10 cellular contexts compared by ENCODE assay signal in genomic region chr5:126044111-126044668, GRCh38.
DNase-seq lines count a peak whose midpoint lies in the region; ATAC-seq, FAIRE-seq and TF ChIP-seq lines count a peak whose summit lies in the region.
"Had no signal": no experiment of that assay in that cellular context is flagged by ENCODE, and none has a peak within 500 bp of the region (broad histone marks: within the 10 kb centered on the region; RNA-seq: fewer than 3 reads in every experiment).

No MANE protein-coding gene starts in this region.

- H3K36me3 ChIP-seq in BLaER1, result no peaks in the 10 kb centered on the region
- H3K36me3 ChIP-seq: ovary had no signal

- 0 out of 2 replicates have a peak overlapping the region, but pooled peaks have one; percentile 18 for H3K4me2 ChIP-seq in BLaER1

- peaks cover 37% of the 10 kb centered on the region for H3K4me1 Mint-ChIP-seq in WTC11
- H3K4me1 Mint-ChIP-seq: activated T-helper 17 cell treated with anti-CD3 and anti-CD28 coated beads, Interleukin-2, amount 50 U/mL, for 72 hours had no signal

- ATAC-seq in WTC11 (peak; percentile 38; the same call in 1 of the 2 replicates), GM19455 (IDR thresholded peaks at IDR 0.05; ENCODE audit: unreplicated experiment) (no peak), HG02973 (IDR thresholded peaks at IDR 0.05; ENCODE audit: unreplicated experiment) (no peak), esophagus mucosa (no peak)
- ATAC-seq: activated T-helper 17 cell treated with anti-CD3 and anti-CD28 coated beads, Interleukin-2, amount 50 U/mL, for 72 hours had no signal

- DNase-seq in NCI-H1436 treated with DMSO at 0.1 percent for 48 hours (lab: John Stamatoyannopoulos, UW) (peak; percentile 92), WTC11 (ENCODE audit: low spot score) (no peak), GM20000 (ENCODE audit: low spot score) (no peak)
- DNase-seq: ovary had no signal

- no peaks in the 10 kb centered on the region for H3K27me3 Mint-ChIP-seq in WTC11 (ENCODE audit: low read depth)
- H3K27me3 Mint-ChIP-seq: activated T-helper 17 cell treated with anti-CD3 and anti-CD28 coated beads, Interleukin-2, amount 50 U/mL, for 72 hours had no signal

- peaks cover 25% of the 10 kb centered on the region for H3K4me1 ChIP-seq in BLaER1

- H3K4me3 ChIP-seq in BLaER1, result no peak overlapping the region
- H3K4me3 ChIP-seq: ovary had no signal

- TF ChIP-seq CTCF in WTC11 (IDR thresholded peaks at IDR 0.05) (no peak), GM20000 (IDR thresholded peaks at IDR 0.05; ENCODE audit: extremely low read depth, missing control alignments) (no peak)

- H4K20me1 ChIP-seq in BLaER1, result no peaks in the 10 kb centered on the region

- H3K27ac Mint-ChIP-seq in WTC11, result peak overlapping the region; percentile 23; the same call in 1 of the 2 replicates
- H3K27ac Mint-ChIP-seq: activated T-helper 17 cell treated with anti-CD3 and anti-CD28 coated beads, Interleukin-2, amount 50 U/mL, for 72 hours had no signal

- peaks cover 6% of the 10 kb centered on the region; the same call in 1 of the 2 replicates for H3K9me3 Mint-ChIP-seq in WTC11
- H3K9me3 Mint-ChIP-seq: activated T-helper 17 cell treated with anti-CD3 and anti-CD28 coated beads, Interleukin-2, amount 50 U/mL, for 72 hours had no signal

- H3K9me3 ChIP-seq in BLaER1, result no peaks in the 10 kb centered on the region
- H3K9me3 ChIP-seq: ovary had no signal

- CTCF ChIA-PET in WTC11 (lab: Charles Lee), result no interaction called here

- no peak overlapping the region for H3K9ac ChIP-seq in BLaER1

- H3K27me3 ChIP-seq in BLaER1, result no peaks in the 10 kb centered on the region
- H3K27me3 ChIP-seq: ovary had no signal

- H3K27ac ChIP-seq in BLaER1, result no peak overlapping the region
- H3K27ac ChIP-seq: ovary had no signal

- peak; percentile 100 for FAIRE-seq in islet of Langerhans (lab: Jason Lieb, UNC)

- no peak overlapping the region for H3K4me3 Mint-ChIP-seq in WTC11
- H3K4me3 Mint-ChIP-seq: activated T-helper 17 cell treated with anti-CD3 and anti-CD28 coated beads, Interleukin-2, amount 50 U/mL, for 72 hours had no signal

- H3K36me3 Mint-ChIP-seq in WTC11, result no peaks in the 10 kb centered on the region; the same call in 1 of the 2 replicates

- POLR2A ChIA-PET in WTC11 (lab: Charles Lee), result interaction anchor here (0.7 kb wide), 1 partner anchor 11 kb away, joined by 3 read pairs; no protein-coding TSS in a partner anchor

TF ChIP-seq in WTC11, 78 proteins besides CTCF, POLR2A, EP300 and RAD21:
- no peak for TF ChIP-seq AR (CRISPR knock-in tag; IDR thresholded peaks at IDR 0.05)
TF ChIP-seq in WTC11: peak in this region for 0.
